ENCODE assay signal across 11 cellular contexts in genomic region chr11:44943696-44944095, GRCh38. TPM values are rescaled to one million over a fixed set of nuclear protein-coding genes. Genes with fewer than 3 reads are reported as not detected.
DNase-seq lines count a peak whose midpoint lies in the region; ATAC-seq and TF ChIP-seq lines count a peak whose summit lies in the region.
"Had no signal": no experiment of that assay in that cellular context is flagged by ENCODE, and none has a peak within 500 bp of the region (broad histone marks: within the 10 kb centered on the region; RNA-seq: fewer than 3 reads in every experiment).

No MANE protein-coding gene starts in this region.

- H3K4me1 ChIP-seq in BLaER1 (peaks cover 100% of the 10 kb centered on the region), GM23338 (ENCODE audit: insufficient read depth) (peaks cover 41% of the 10 kb centered on the region), endodermal cell (ENCODE audit: control insufficient read depth, insufficient read depth, low read length) (peaks cover 9% of the 10 kb centered on the region)

- peaks cover 87% of the 10 kb centered on the region for H4K20me1 ChIP-seq in BLaER1
- no peaks in the 10 kb centered on the region for H4K20me1 ChIP-seq in GM23338 (replicated peaks; ENCODE audit: insufficient read depth)

- 50 to 68% methylated on average over 3 to 7 of the region's 7 CpGs for WGBS in endodermal cell (ENCODE audit: insufficient coverage in 1 of 2, insufficient read length in 1 of 2), 2 experiments

- H3K9me3 Mint-ChIP-seq in GM23338 (peaks cover 5% of the 10 kb centered on the region; the same call in 2 of the 3 replicates), endodermal cell (no peaks in the 10 kb centered on the region)
- H3K9me3 Mint-ChIP-seq: activated naive CD8-positive, alpha-beta T cell treated with anti-CD3 and anti-CD28 coated beads, Interleukin-2, amount 10 ng/mL, durations not matched to agents 7 days and 5 days had no signal

- no peaks in the 10 kb centered on the region for H3K9me3 ChIP-seq in BLaER1
- H3K9me3 ChIP-seq in endodermal cell (ENCODE audit: control insufficient read depth, low read length), result no peaks in the 10 kb centered on the region

- H3K9me2 ChIP-seq in GM23338 (ENCODE audit: insufficient read depth), result no peaks in the 10 kb centered on the region

- H3K27ac ChIP-seq in BLaER1 (peak overlapping the region; percentile 91), GM23338 (ENCODE audit: low read depth) (no peak overlapping the region), endodermal cell (ENCODE audit: low read depth, low read length) (no peak overlapping the region)

- TF ChIP-seq CTCF in GM23338 (conservative IDR thresholded peaks at IDR 0.05; ENCODE audit: low read depth in 2 of 2), result no peak
- TF ChIP-seq CTCF in endodermal cell (conservative IDR thresholded peaks at IDR 0.05), result no peak

- H3F3A ChIP-seq in GM23338 (replicated peaks; ENCODE audit: low read depth), result 0 out of 2 replicates have a peak, but pooled peaks cover 3% of the 10 kb centered on the region

- H3K4me3 Mint-ChIP-seq in GM23338 (no peak overlapping the region; the same call in 2 of the 3 replicates), endodermal cell (no peak overlapping the region)
- H3K4me3 Mint-ChIP-seq: activated naive CD8-positive, alpha-beta T cell treated with anti-CD3 and anti-CD28 coated beads, Interleukin-2, amount 10 ng/mL, durations not matched to agents 7 days and 5 days had no signal

- H3K36me3 ChIP-seq in BLaER1 (peaks cover 24% of the 10 kb centered on the region), GM23338 (ENCODE audit: insufficient read depth) (no peaks in the 10 kb centered on the region), endodermal cell (ENCODE audit: control insufficient read depth, insufficient read depth, low read length) (peaks cover 66% of the 10 kb centered on the region)

- H3K27me3 Mint-ChIP-seq in GM23338 (ENCODE audit: insufficient read depth, low read depth, poor library complexity), result peaks cover 33% of the 10 kb centered on the region
- no peaks in the 10 kb centered on the region for H3K27me3 Mint-ChIP-seq in endodermal cell (ENCODE audit: insufficient read depth)

- H3K9ac ChIP-seq in BLaER1, result peak overlapping the region; percentile 61
- H3K9ac ChIP-seq in endodermal cell (ENCODE audit: extremely low read depth, low read length, poor library complexity, severe bottlenecking), result no peak overlapping the region

- DNase-seq in GM23338 (ENCODE audit: low spot score) (no peak), NCI-H774 (lab: John Stamatoyannopoulos, UW) (peak; percentile 47), endodermal cell (peak; percentile 72), CD1c-positive myeloid dendritic cell (ENCODE audit: extremely low spot score) (no peak), activated T-cell treated with anti-CD3 and anti-CD28 coated beads for 4 hours (no peak)
- DNase-seq in stimulated activated CD4-positive, alpha-beta T cell treated with anti-CD3 and anti-CD28 coated beads, Interleukin-4, amount 100 ng/mL, for 1 hour, result no peak
- DNase-seq: activated naive CD8-positive, alpha-beta T cell treated with anti-CD3 and anti-CD28 coated beads, Interleukin-2, amount 10 ng/mL, durations not matched to agents 7 days and 5 days; NCI-H510A had no signal

- no peak overlapping the region for H3K27ac Mint-ChIP-seq in GM23338
- peak overlapping the region; percentile 44 for H3K27ac Mint-ChIP-seq in endodermal cell
- H3K27ac Mint-ChIP-seq: activated naive CD8-positive, alpha-beta T cell treated with anti-CD3 and anti-CD28 coated beads, Interleukin-2, amount 10 ng/mL, durations not matched to agents 7 days and 5 days had no signal

- peaks cover 81% of the 10 kb centered on the region for H3K4me1 Mint-ChIP-seq in GM23338
- H3K4me1 Mint-ChIP-seq in endodermal cell, result peaks cover 27% of the 10 kb centered on the region

- H3K79me2 ChIP-seq in GM23338 (replicated peaks; ENCODE audit: insufficient read depth), result peaks cover 5% of the 10 kb centered on the region; the same call in 1 of the 2 replicates

- H3K4me2 ChIP-seq in BLaER1 (peak overlapping the region; percentile 99), GM23338 (peak overlapping the region; percentile 72)

- no peak overlapping the region for H2AFZ ChIP-seq in GM23338

- H3K4me3 ChIP-seq in BLaER1 (peak overlapping the region; percentile 62), GM23338 (no peak overlapping the region), endodermal cell (ENCODE audit: low read length) (no peak overlapping the region)
- H3K4me3 ChIP-seq: coronary artery had no signal

- H3K36me3 Mint-ChIP-seq in GM23338 (ENCODE audit: low read depth), result peaks cover 12% of the 10 kb centered on the region
- peaks cover 47% of the 10 kb centered on the region for H3K36me3 Mint-ChIP-seq in endodermal cell (ENCODE audit: low read depth)
- H3K36me3 Mint-ChIP-seq: activated naive CD8-positive, alpha-beta T cell treated with anti-CD3 and anti-CD28 coated beads, Interleukin-2, amount 10 ng/mL, durations not matched to agents 7 days and 5 days had no signal

- peak; percentile 44 for ATAC-seq in GM23338
- ATAC-seq in HG03139 (IDR thresholded peaks at IDR 0.05; ENCODE audit: unreplicated experiment), result no peak

- H3K27me3 ChIP-seq in BLaER1 (no peaks in the 10 kb centered on the region), GM23338 (ENCODE audit: insufficient read depth) (no peaks in the 10 kb centered on the region), endodermal cell (ENCODE audit: control insufficient read depth, insufficient read depth, low read length, poor library complexity, severe bottlenecking) (no peaks in the 10 kb centered on the region)

TF ChIP-seq in GM23338, 12 proteins besides CTCF, POLR2A, EP300 and RAD21 (continues in another document):
- TF ChIP-seq ZNF462 (CRISPR knock-in tag; IDR thresholded peaks at IDR 0.05) (no peak), EZH2phosphoT487 (IDR thresholded peaks at IDR 0.05; ENCODE audit: unreplicated experiment) (no peak), NANOG (IDR thresholded peaks at IDR 0.05; ENCODE audit: borderline replicate concordance) (no peak), JUNB (IDR thresholded peaks at IDR 0.05; ENCODE audit: unreplicated experiment) (no peak), STAT1 (IDR thresholded peaks at IDR 0.05; ENCODE audit: unreplicated experiment) (no peak), ZNF114 (CRISPR knock-in tag; IDR thresholded peaks at IDR 0.05) (no peak)

RNA-seq across cellular contexts. Expression of gene TP53I11, which starts 7.0 kb away (rescaled TPM):
- 33.4 and 43.9 TPM in 2 replicates for total RNA-seq in GM23338 (2014; rRNA removed; shearing (Covaris generic))
- polyA plus RNA-seq in GM23338 (2016; fragmentation: Nextera tagmentation; extraction: Ambion mirVana), result 22.5 and 23.5 TPM in 2 replicates
- total RNA-seq in endodermal cell, result 100 to 1,000 TPM; 136 to 203 TPM
- polyA plus RNA-seq in endodermal cell (2013, experiment 1 of 2), result 94.6 TPM
- 91.2 TPM for polyA plus RNA-seq in endodermal cell (2013, experiment 2 of 2)

Comparison
In these comparisons a context has a peak if more than half of its experiments do, and no peak if none do; other contexts are left out.
1. DNase-seq: peak in NCI-H774 (single experiment) and endodermal cell (single experiment); none in GM23338 (single experiment), CD1c-positive myeloid dendritic cell (single experiment), stimulated activated CD4-positive, alpha-beta T cell treated with anti-CD3 and anti-CD28 coated beads, Interleukin-4, amount 100 ng/mL, for 1 hour (single experiment) and activated T-cell treated with anti-CD3 and anti-CD28 coated beads for 4 hours (single experiment).